18 cellular contexts compared by ENCODE assay signal in the genomic region with DNA sequence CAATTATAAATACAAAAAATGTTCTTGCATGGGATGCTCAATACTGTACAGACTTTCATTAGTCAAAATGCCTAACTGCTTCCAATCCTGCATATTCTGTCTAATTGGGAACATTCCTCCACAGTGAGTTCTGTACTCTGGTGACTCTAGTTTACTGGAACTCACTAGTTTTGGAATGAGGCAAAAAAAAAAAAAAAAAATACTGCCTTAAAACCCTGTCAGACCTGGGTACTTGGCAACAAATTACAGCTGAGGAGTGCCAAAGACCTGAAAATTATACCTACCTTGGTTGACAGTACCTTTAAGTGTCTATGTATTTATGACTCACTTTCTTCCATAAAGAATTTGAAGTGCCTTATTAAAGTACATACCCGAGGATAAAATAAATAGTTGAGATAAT.
A peak's percentile ranks its signal among the peaks of the same experiment; 100 is the strongest.
DNase-seq lines count a peak whose midpoint lies in the region; FAIRE-seq and TF ChIP-seq lines count a peak whose summit lies in the region.
"Had no signal": no experiment of that assay in that cellular context is flagged by ENCODE, and none has a peak within 500 bp of the region (broad histone marks: within the 10 kb centered on the region; RNA-seq: fewer than 3 reads in every experiment).

No MANE protein-coding gene starts in this region.

- H3K9ac ChIP-seq in SK-N-SH, result no peak overlapping the region
- H3K9ac ChIP-seq: BLaER1 had no signal

- H3K4me2 ChIP-seq in SK-N-SH, result no peak overlapping the region
- H3K4me2 ChIP-seq: BLaER1 had no signal

- no peak for TF ChIP-seq CTCF in SK-N-SH (IDR thresholded peaks at IDR 0.05)
- no peak for TF ChIP-seq CTCF in fibroblast of mammary gland (conservative IDR thresholded peaks at IDR 0.05; ENCODE audit: control insufficient read depth, insufficient read depth, low read depth, low read length)

- H3K27me3 ChIP-seq in SK-N-SH (ENCODE audit: insufficient read depth) (no peaks in the 10 kb centered on the region), small intestine (ENCODE audit: control insufficient read depth in 2 of 2, insufficient read depth in 2 of 2, low read length in 2 of 2) (no peaks in the 10 kb centered on the region)
- H3K27me3 ChIP-seq: BLaER1, colonic mucosa, vagina had no signal

- TF ChIP-seq EP300 in SK-N-SH (IDR thresholded peaks at IDR 0.05; ENCODE audit: borderline replicate concordance in 1 of 2, low read depth in 1 of 2, low read length in 1 of 2), result no peak

- H3K27ac ChIP-seq in SK-N-SH (ENCODE audit: low read depth in 2 of 2, low read length in 1 of 2) (peak overlapping the region; percentile 33 to 64; a peak in 2 of 4 replicates), small intestine (ENCODE audit: low read depth in 1 of 2, low read length in 1 of 2) (no peak overlapping the region)
- H3K27ac ChIP-seq: BLaER1, colonic mucosa, vagina had no signal

- WGBS in SK-N-SH (ENCODE audit: low lambda C conversion rate), result 21% methylated on average over 1 of the region's 1 CpG
- WGBS in small intestine, 3 donors, result 17 to 40% (median 28%) methylated on average over 1 of the region's 1 CpG

- POLR2A ChIA-PET in SK-N-SH (lab: Yijun Ruan, JAX), result no interaction called here

- TF ChIP-seq RAD21 in SK-N-SH (IDR thresholded peaks at IDR 0.05; ENCODE audit: low read length), result no peak

- peaks cover 3% of the 10 kb centered on the region for H3F3A ChIP-seq in SK-N-SH (replicated peaks; ENCODE audit: insufficient read depth)

- no peak overlapping the region for H2AFZ ChIP-seq in SK-N-SH (ENCODE audit: low read depth)

- H3K36me3 ChIP-seq in SK-N-SH (replicated peaks in 1 of 2; ENCODE audit: control insufficient read depth in 1 of 2, insufficient read depth in 2 of 2, low read length in 1 of 2) (no peaks in the 10 kb centered on the region), small intestine (ENCODE audit: control insufficient read depth in 2 of 2, insufficient read depth in 2 of 2, low read length in 2 of 2) (no peaks in the 10 kb centered on the region)
- H3K36me3 ChIP-seq: BLaER1, colonic mucosa, vagina had no signal

- H3K9me3 ChIP-seq in SK-N-SH (no peaks in the 10 kb centered on the region), small intestine (ENCODE audit: control insufficient read depth, low read depth) (no peaks in the 10 kb centered on the region)
- H3K9me3 ChIP-seq: BLaER1, colonic mucosa, vagina had no signal

- FAIRE-seq in small intestine (lab: Jason Lieb, UNC), result no peak
- FAIRE-seq: GM12891, TTC549 had no signal

- H3K9me2 ChIP-seq in SK-N-SH, result no peaks in the 10 kb centered on the region

- H4K20me1 ChIP-seq in SK-N-SH (ENCODE audit: insufficient read depth), result no peaks in the 10 kb centered on the region
- H4K20me1 ChIP-seq: BLaER1 had no signal

- H3K79me2 ChIP-seq in SK-N-SH (ENCODE audit: insufficient read depth), result no peaks in the 10 kb centered on the region

- H3K4me1 ChIP-seq in SK-N-SH (ENCODE audit: control insufficient read depth in 1 of 2, insufficient read depth in 2 of 2, low read depth in 1 of 2, low read length in 1 of 2) (peaks cover 3 to 9% of the 10 kb centered on the region in 2 experiments), small intestine (ENCODE audit: control insufficient read depth in 2 of 2, insufficient read depth in 1 of 2, low read depth in 1 of 2, low read length in 1 of 2) (peaks cover 0 to 6% of the 10 kb centered on the region in 2 donors)
- H3K4me1 ChIP-seq: colonic mucosa, vagina had no signal

- peak; percentile 74 for DNase-seq in GM04503 (ENCODE audit: low read depth)
- DNase-seq in SK-N-SH, result no peak
- peak; percentile 65 for DNase-seq in fibroblast of mammary gland (ENCODE audit: low read depth)
- peak; percentile 81 for DNase-seq in small intestine
- DNase-seq in NCI-H1417 (lab: John Stamatoyannopoulos, UW), result no peak
- DNase-seq in SIG-M5 (lab: John Stamatoyannopoulos, UW), result no peak
- DNase-seq in C1 segment of cervical spinal cord (lab: John Stamatoyannopoulos, UW), result no peak
- DNase-seq: activated naive CD4-positive, alpha-beta T cell; aorta; colonic mucosa; head of caudate nucleus; Karpas-422; natural killer cell; posterior cingulate gyrus had no signal

- CTCF ChIA-PET in SK-N-SH (lab: Yijun Ruan, JAX), result interaction anchor here (0.9 kb wide), 1 partner anchor 18 kb away, joined by 3 read pairs; no protein-coding TSS in a partner anchor

- no peak overlapping the region for H3K4me3 ChIP-seq in SK-N-SH (ENCODE audit: low read depth in 2 of 2, low read length in 1 of 2)
- H3K4me3 ChIP-seq in fibroblast of mammary gland (ENCODE audit: control insufficient read depth, low read depth, low read length), result no peak overlapping the region
- no peak overlapping the region for H3K4me3 ChIP-seq in small intestine (ENCODE audit: low read depth in 1 of 2, low read length in 2 of 2)
- H3K4me3 ChIP-seq: BLaER1, colonic mucosa, vagina had no signal

TF ChIP-seq in SK-N-SH, 30 proteins besides CTCF, POLR2A, EP300 and RAD21:
- peak; percentile 34; the same call in 1 of the 2 replicates for TF ChIP-seq TCF12 (IDR thresholded peaks at IDR 0.05)
- no peak for TF ChIP-seq USF1 (IDR thresholded peaks at IDR 0.05; ENCODE audit: borderline replicate concordance, low read depth)
- 0 out of 2 replicates have a peak, but pooled peaks have one; percentile 16 for TF ChIP-seq JUND (IDR thresholded peaks at IDR 0.05)
- no peak for TF ChIP-seq IRF3 (IDR thresholded peaks at IDR 0.05; ENCODE audit: low read depth, low read length)
- TF ChIP-seq FOSL2 (IDR thresholded peaks at IDR 0.05; ENCODE audit: borderline replicate concordance, low read depth), result peak; percentile 19; the same call in 1 of the 2 replicates
- TF ChIP-seq MEF2A (IDR thresholded peaks at IDR 0.05; ENCODE audit: borderline replicate concordance, low read depth), result no peak
- no peak for TF ChIP-seq NRF1 (IDR thresholded peaks at IDR 0.05; ENCODE audit: low read depth, low read length)
- 0 out of 2 replicates have a peak, but pooled peaks have one; percentile 22 for TF ChIP-seq TEAD4 (IDR thresholded peaks at IDR 0.05; ENCODE audit: borderline replicate concordance, insufficient read depth)
- TF ChIP-seq PBX3 (IDR thresholded peaks at IDR 0.05), result 0 out of 2 replicates have a peak, but pooled peaks have one; percentile 6
- no peak for TF ChIP-seq RXRA (IDR thresholded peaks at IDR 0.05; ENCODE audit: borderline replicate concordance, low read depth)
TF ChIP-seq in SK-N-SH: peak in this region for 5.

Comparison
In these comparisons a context has a peak if more than half of its experiments do, and no peak if none do; other contexts are left out.
1. DNase-seq: peak in GM04503 (single experiment), fibroblast of mammary gland (single experiment) and small intestine (single experiment); none in SK-N-SH (single experiment), NCI-H1417 (0 of 3), SIG-M5 (single experiment) and C1 segment of cervical spinal cord (0 of 14).
2. H3K27ac ChIP-seq: peak in SK-N-SH (2 of 2); none in small intestine (0 of 2).